ENCODE assay signal across 12 cellular contexts in genomic region chr16:47732806-47733150, GRCh38.
A peak's percentile ranks its signal among the peaks of the same experiment; 100 is the strongest.
DNase-seq lines count a peak whose midpoint lies in the region; ATAC-seq and TF ChIP-seq lines count a peak whose summit lies in the region.
"Had no signal": no experiment of that assay in that cellular context is flagged by ENCODE, and none has a peak within 500 bp of the region (broad histone marks: within the 10 kb centered on the region; RNA-seq: fewer than 3 reads in every experiment).

No MANE protein-coding gene starts in this region.

- H3K27ac Mint-ChIP-seq in HFFc6 (peak overlapping the region; percentile 83), T-helper 17 cell (no peak overlapping the region)
- peak overlapping the region; percentile 12 for H3K27ac Mint-ChIP-seq in activated naive CD8-positive, alpha-beta T cell treated with anti-CD3 and anti-CD28 coated beads for 36 hours

- H3K4me3 ChIP-seq in AG10803 (ENCODE audit: low read length), result no peak overlapping the region; the same call in 1 of the 2 replicates
- H3K4me3 ChIP-seq: sigmoid colon, thyroid gland had no signal

- no peaks in the 10 kb centered on the region for H3K27me3 Mint-ChIP-seq in HFFc6 (ENCODE audit: insufficient read depth)
- H3K27me3 Mint-ChIP-seq in activated naive CD8-positive, alpha-beta T cell treated with anti-CD3 and anti-CD28 coated beads for 36 hours, result peaks cover 13% of the 10 kb centered on the region
- H3K27me3 Mint-ChIP-seq in T-helper 17 cell, result peaks cover 11% of the 10 kb centered on the region

- peaks cover 4% of the 10 kb centered on the region; the same call in 1 of the 2 replicates for H3K36me3 Mint-ChIP-seq in HFFc6 (ENCODE audit: low read depth)
- H3K36me3 Mint-ChIP-seq in activated naive CD8-positive, alpha-beta T cell treated with anti-CD3 and anti-CD28 coated beads for 36 hours, result no peaks in the 10 kb centered on the region
- H3K36me3 Mint-ChIP-seq in T-helper 17 cell (ENCODE audit: low read depth), result peaks cover 2% of the 10 kb centered on the region

- TF ChIP-seq CTCF in AG10803 (conservative IDR thresholded peaks at IDR 0.05; ENCODE audit: low read length) (no peak), HFFc6 (IDR thresholded peaks at IDR 0.05) (no peak)

- intact Hi-C loops in Right ventricle myocardium inferior (cut with DNase I), result no loop called here

- H3K4me1 Mint-ChIP-seq in HFFc6 (ENCODE audit: low read depth) (peaks cover 62% of the 10 kb centered on the region), T-helper 17 cell (peaks cover 6% of the 10 kb centered on the region)
- peaks cover 9% of the 10 kb centered on the region for H3K4me1 Mint-ChIP-seq in activated naive CD8-positive, alpha-beta T cell treated with anti-CD3 and anti-CD28 coated beads for 36 hours

- DNase-seq in AG10803 (ENCODE audit: low read depth) (peak; percentile 90), HFFc6 (peak; percentile 82), iPS-NIHi11 (ENCODE audit: low spot score) (peak; percentile 29), Right ventricle myocardium inferior (ENCODE audit: missing footprints) (no peak), T-helper 17 cell (no peak), HUDEP-2 (lab: John Stamatoyannopoulos, UW; ENCODE audit: unreplicated experiment in 76 of 76) (no peak)
- DNase-seq in activated naive CD8-positive, alpha-beta T cell treated with anti-CD3 and anti-CD28 coated beads for 36 hours, result peak; percentile 11
- DNase-seq: caudate nucleus, NCI-H2171 treated with DMSO at 0.1 percent for 48 hours, sigmoid colon, thyroid gland had no signal

- H3K4me3 Mint-ChIP-seq in HFFc6, result peak overlapping the region; percentile 78
- no peak overlapping the region for H3K4me3 Mint-ChIP-seq in activated naive CD8-positive, alpha-beta T cell treated with anti-CD3 and anti-CD28 coated beads for 36 hours
- H3K4me3 Mint-ChIP-seq in T-helper 17 cell, result no peak overlapping the region

- H3K9me3 ChIP-seq in T-helper 17 cell (ENCODE audit: control insufficient read depth, low read length, poor library complexity, severe bottlenecking), result no peaks in the 10 kb centered on the region
- H3K9me3 ChIP-seq: sigmoid colon, thyroid gland had no signal

- H3K9me3 Mint-ChIP-seq in HFFc6, result no peaks in the 10 kb centered on the region
- no peaks in the 10 kb centered on the region for H3K9me3 Mint-ChIP-seq in activated naive CD8-positive, alpha-beta T cell treated with anti-CD3 and anti-CD28 coated beads for 36 hours

- ATAC-seq in Right ventricle myocardium inferior, result no peak
- no peak for ATAC-seq in T-helper 17 cell
- no peak for ATAC-seq in HG03520 (IDR thresholded peaks at IDR 0.05; ENCODE audit: unreplicated experiment)

Comparison
In these comparisons a context has a peak if more than half of its experiments do, and no peak if none do; other contexts are left out.
1. DNase-seq: peak in AG10803 (single experiment), HFFc6 (single experiment), activated naive CD8-positive, alpha-beta T cell treated with anti-CD3 and anti-CD28 coated beads for 36 hours (single experiment) and iPS-NIHi11 (single experiment); none in Right ventricle myocardium inferior (single experiment), T-helper 17 cell (0 of 3) and HUDEP-2 (0 of 76).